16 cellular contexts compared by ENCODE assay signal in the genomic region with DNA sequence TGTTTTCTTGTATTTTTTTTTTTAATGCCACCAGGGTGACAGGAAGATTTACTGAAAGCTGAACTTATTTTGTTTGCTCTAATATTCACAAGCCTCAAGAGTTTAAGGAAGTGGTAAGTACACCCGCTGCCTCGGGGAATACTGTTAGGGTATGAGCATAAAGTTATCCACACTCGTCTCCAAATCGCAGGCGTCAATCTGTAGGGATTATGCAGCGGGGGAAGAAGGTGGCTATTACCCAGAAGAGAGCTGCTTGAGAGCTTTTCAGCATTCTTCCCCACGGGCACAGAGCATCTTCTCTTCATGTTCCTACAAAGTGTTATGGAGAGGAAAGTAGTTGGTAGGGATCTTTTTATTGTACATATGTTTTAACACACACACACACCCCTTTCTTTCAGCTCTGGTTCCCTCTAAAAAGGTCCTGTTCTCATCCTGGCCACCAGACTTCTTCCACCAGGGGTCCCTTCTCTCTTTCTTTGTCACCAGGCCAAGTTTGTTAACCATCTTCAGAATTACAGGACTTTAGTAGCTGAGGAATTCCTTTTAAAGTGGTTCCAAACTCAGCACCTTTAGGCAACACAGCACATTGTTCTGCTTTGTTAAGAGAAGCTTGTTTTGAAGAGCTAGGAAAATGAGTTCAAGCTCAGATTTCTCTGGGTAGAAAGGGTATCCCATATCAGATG.
DNase-seq lines count a peak whose midpoint lies in the region; ATAC-seq and TF ChIP-seq lines count a peak whose summit lies in the region.
"Had no signal": no experiment of that assay in that cellular context is flagged by ENCODE, and none has a peak within 500 bp of the region (broad histone marks: within the 10 kb centered on the region; RNA-seq: fewer than 3 reads in every experiment).

No MANE protein-coding gene starts in this region.

- POLR2A ChIA-PET in activated CD8-positive, alpha-beta T cell treated with anti-CD3 and anti-CD28 coated beads for 36 hours (lab: Charles Lee), result interaction anchor here (0.7 to 1.1 kb wide), 2 partner anchors 12 to 15 kb away, joined by 3 to 4 read pairs; no protein-coding TSS in a partner anchor

- H3K27me3 Mint-ChIP-seq in immature natural killer cell (ENCODE audit: low read depth in 3 of 3), result peaks cover 0 to 6% (median 1%) of the 10 kb centered on the region in 3 donors
- H3K27me3 Mint-ChIP-seq in activated CD8-positive, alpha-beta T cell treated with anti-CD3 and anti-CD28 coated beads for 36 hours, result no peaks in the 10 kb centered on the region

- peaks cover 0 to 4% (median 3%) of the 10 kb centered on the region in 3 donors for H3K36me3 Mint-ChIP-seq in immature natural killer cell
- no peaks in the 10 kb centered on the region for H3K36me3 Mint-ChIP-seq in activated CD8-positive, alpha-beta T cell treated with anti-CD3 and anti-CD28 coated beads for 36 hours (ENCODE audit: low read depth)

- H3K27ac ChIP-seq in cardiac muscle cell (peak overlapping the region; percentile 16), SK-N-MC (peak overlapping the region; percentile 48; the same call in 1 of the 2 replicates)
- H3K27ac ChIP-seq: thoracic aorta had no signal

- H3K9me3 Mint-ChIP-seq in immature natural killer cell, result no peaks in the 10 kb centered on the region
- no peaks in the 10 kb centered on the region for H3K9me3 Mint-ChIP-seq in activated CD8-positive, alpha-beta T cell treated with anti-CD3 and anti-CD28 coated beads for 36 hours

- no peaks in the 10 kb centered on the region for H3K27me3 ChIP-seq in cardiac muscle cell

- no peak overlapping the region for H3K4me3 ChIP-seq in cardiac muscle cell
- H3K4me3 ChIP-seq in SK-N-MC, result peak overlapping the region; percentile 17; the same call in 1 of the 2 replicates
- H3K4me3 ChIP-seq: thoracic aorta had no signal

- peak overlapping the region; percentile 48 to 78 (median 66) for H3K4me3 Mint-ChIP-seq in immature natural killer cell
- no peak overlapping the region for H3K4me3 Mint-ChIP-seq in activated CD8-positive, alpha-beta T cell treated with anti-CD3 and anti-CD28 coated beads for 36 hours

- H3K36me3 ChIP-seq in cardiac muscle cell (no peaks in the 10 kb centered on the region), SK-N-MC (ENCODE audit: insufficient read depth, low read length) (no peaks in the 10 kb centered on the region)
- H3K36me3 ChIP-seq: thoracic aorta had no signal

- H3K27ac Mint-ChIP-seq in immature natural killer cell, result peak overlapping the region; percentile 51 to 88 (median 68)
- H3K27ac Mint-ChIP-seq in activated CD8-positive, alpha-beta T cell treated with anti-CD3 and anti-CD28 coated beads for 36 hours, result no peak overlapping the region

- TF ChIP-seq POLR2A in erythroblast (IDR thresholded peaks at IDR 0.05; ENCODE audit: low read length), result no peak

- ATAC-seq in Right ventricle myocardium inferior, result no peak
- no peak for ATAC-seq in activated CD8-positive, alpha-beta T cell treated with anti-CD3 and anti-CD28 coated beads for 36 hours
- no peak for ATAC-seq in GM19397 (IDR thresholded peaks at IDR 0.05; ENCODE audit: unreplicated experiment)
- ATAC-seq: HCT116, PC-3, SK-N-SH treated with all-trans-retinoic acid at 6 μM for 48 hours had no signal

- TF ChIP-seq CTCF in cardiac muscle cell (IDR thresholded peaks at IDR 0.05; ENCODE audit: low read depth, low read length), result no peak
- TF ChIP-seq CTCF in activated CD8-positive, alpha-beta T cell treated with anti-CD3 and anti-CD28 coated beads for 36 hours (IDR thresholded peaks at IDR 0.05), result no peak

- CTCF ChIA-PET in activated CD8-positive, alpha-beta T cell treated with anti-CD3 and anti-CD28 coated beads for 36 hours (lab: Charles Lee), result interaction anchor here (1.9 kb wide), 1 partner anchor 9 kb away, joined by 6 read pairs; no protein-coding TSS in a partner anchor

- H3K4me1 ChIP-seq in cardiac muscle cell (ENCODE audit: low read depth), result peaks cover 13% of the 10 kb centered on the region

- no peak overlapping the region for H3K9ac ChIP-seq in SK-N-MC (ENCODE audit: insufficient read length)

- intact Hi-C loops in Right ventricle myocardium inferior (cut with DNase I), result no loop called here
- intact Hi-C loops in activated CD8-positive, alpha-beta T cell treated with anti-CD3 and anti-CD28 coated beads for 36 hours (cut with micrococcal nuclease), result no loop called here

- no peaks in the 10 kb centered on the region for H3K9me3 ChIP-seq in cardiac muscle cell (ENCODE audit: low read depth)
- no peaks in the 10 kb centered on the region for H3K9me3 ChIP-seq in SK-N-MC (ENCODE audit: low read depth, low read length)
- H3K9me3 ChIP-seq: thoracic aorta had no signal

- peaks cover 90 to 100% of the 10 kb centered on the region in 2 donors for H3K4me1 Mint-ChIP-seq in immature natural killer cell
- peaks cover 11% of the 10 kb centered on the region for H3K4me1 Mint-ChIP-seq in activated CD8-positive, alpha-beta T cell treated with anti-CD3 and anti-CD28 coated beads for 36 hours (ENCODE audit: low read depth)

- DNase-seq in cardiac muscle cell (ENCODE audit: low read depth in 1 of 2, low spot score in 1 of 2) (no peak), Right ventricle myocardium inferior (ENCODE audit: missing footprints) (no peak), SK-N-MC (ENCODE audit: low read depth, low spot score) (peak; percentile 58), immature natural killer cell (no peak), NCI-H1417 treated with DMSO at 0.1 percent for 48 hours (lab: John Stamatoyannopoulos, UW) (no peak), erythroblast (lab: John Stamatoyannopoulos, UW) (no peak)
- DNase-seq in activated CD8-positive, alpha-beta T cell treated with anti-CD3 and anti-CD28 coated beads for 36 hours, result no peak
- DNase-seq: activated effector memory CD4-positive, alpha-beta T cell treated with Interleukin-2 at 50 U/mL for 16 hours; aorta; NCI-H1048; NCI-H510A treated with DMSO at 0.1 percent for 48 hours; PC-3 had no signal
